1 cellular context compared by ENCODE assay signal in the genomic region with DNA sequence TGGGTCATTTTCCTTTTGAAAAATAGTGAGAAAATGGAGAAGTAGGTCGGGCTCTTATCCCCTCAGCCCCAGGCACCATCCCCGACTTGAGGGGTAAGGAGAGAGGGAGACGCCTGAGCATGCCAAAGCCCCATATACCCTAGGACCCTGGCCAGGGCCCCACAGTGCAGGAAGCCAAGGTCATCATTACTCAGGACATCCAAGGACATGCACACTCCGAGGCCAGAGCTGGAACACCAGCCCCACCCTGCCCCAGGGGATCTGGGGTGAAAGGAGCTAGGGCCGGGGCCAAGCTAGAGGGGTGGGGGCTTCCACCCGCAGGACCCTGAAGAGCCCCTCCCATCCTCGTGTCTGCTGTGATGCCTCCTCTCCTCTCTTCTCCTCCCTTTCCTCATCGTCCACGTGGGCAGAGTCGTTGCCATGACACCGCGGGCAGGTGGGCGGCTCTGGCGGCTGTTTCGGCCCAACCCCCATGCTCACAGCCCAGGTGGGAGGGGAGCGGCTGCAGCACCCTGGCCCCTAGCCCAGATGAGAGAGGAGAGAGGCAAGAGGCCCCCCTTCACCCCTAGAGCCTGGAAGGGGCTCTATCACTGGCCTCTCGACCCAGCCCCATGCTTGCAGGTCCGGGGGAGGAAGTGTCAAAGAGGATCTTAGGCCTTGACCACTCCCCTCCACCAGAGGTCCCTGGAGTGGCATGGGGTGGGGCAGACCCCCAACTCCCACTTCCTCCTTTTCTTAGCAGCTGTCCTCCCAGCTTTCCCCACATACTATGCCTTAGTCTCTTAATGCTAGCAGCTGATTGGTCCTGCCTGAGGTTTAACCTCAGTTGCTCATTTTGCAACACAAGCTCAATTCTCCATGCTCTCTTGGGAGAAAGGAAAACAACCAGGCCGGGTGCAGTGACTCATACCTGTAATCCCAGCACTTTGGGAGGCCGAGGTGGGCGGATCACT.
TF ChIP-seq lines count a peak whose summit lies in the region.

No MANE protein-coding gene starts in this region.

TF ChIP-seq in HepG2, 621 proteins besides CTCF, POLR2A, EP300 and RAD21 (continued from another document and continues in another):
- TF ChIP-seq, protein P1, sequence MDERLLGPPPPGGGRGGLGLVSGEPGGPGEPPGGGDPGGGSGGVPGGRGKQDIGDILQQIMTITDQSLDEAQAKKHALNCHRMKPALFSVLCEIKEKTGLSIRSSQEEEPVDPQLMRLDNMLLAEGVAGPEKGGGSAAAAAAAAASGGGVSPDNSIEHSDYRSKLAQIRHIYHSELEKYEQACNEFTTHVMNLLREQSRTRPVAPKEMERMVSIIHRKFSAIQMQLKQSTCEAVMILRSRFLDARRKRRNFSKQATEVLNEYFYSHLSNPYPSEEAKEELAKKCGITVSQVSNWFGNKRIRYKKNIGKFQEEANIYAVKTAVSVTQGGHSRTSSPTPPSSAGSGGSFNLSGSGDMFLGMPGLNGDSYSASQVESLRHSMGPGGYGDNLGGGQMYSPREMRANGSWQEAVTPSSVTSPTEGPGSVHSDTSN (CRISPR knock-in tag; IDR thresholded peaks at IDR 0.05): no peak
- TF ChIP-seq TBL1XR1 (IDR thresholded peaks at IDR 0.05; ENCODE audit: borderline replicate concordance, low read length, partially characterized antibody) (no peak), ZBTB38 (CRISPR knock-in tag; IDR thresholded peaks at IDR 0.05) (no peak), ZNF543 (CRISPR knock-in tag; IDR thresholded peaks at IDR 0.05) (no peak), FOSL2 (CRISPR knock-in tag; IDR thresholded peaks at IDR 0.05) (0 out of 2 replicates have a peak, but pooled peaks have one; percentile 8), HBP1 (CRISPR knock-in tag; IDR thresholded peaks at IDR 0.05; ENCODE audit: low read depth) (no peak), ZNF609 (CRISPR knock-in tag; IDR thresholded peaks at IDR 0.05; ENCODE audit: borderline replicate concordance) (no peak), NONO (IDR thresholded peaks at IDR 0.05) (no peak), NONO (CRISPR knock-in tag; conservative IDR thresholded peaks at IDR 0.05) (no peak), ZNF792 (CRISPR knock-in tag; IDR thresholded peaks at IDR 0.05) (no peak), CBX1 (IDR thresholded peaks at IDR 0.05; ENCODE audit: low read depth) (no peak), ETV6 (CRISPR knock-in tag; conservative IDR thresholded peaks at IDR 0.05) (no peak), ZNF589 (CRISPR knock-in tag; conservative IDR thresholded peaks at IDR 0.05) (no peak), ZNF350 (CRISPR knock-in tag; IDR thresholded peaks at IDR 0.05; ENCODE audit: borderline replicate concordance, low read depth) (no peak), MED13 (CRISPR knock-in tag; IDR thresholded peaks at IDR 0.05) (no peak), ESRRA (CRISPR knock-in tag; IDR thresholded peaks at IDR 0.05; ENCODE audit: low read depth) (0 out of 2 replicates have a peak, but pooled peaks have one; percentile 37), MTF2 (CRISPR knock-in tag; IDR thresholded peaks at IDR 0.05; ENCODE audit: borderline replicate concordance) (no peak), ZFP1 (CRISPR knock-in tag; IDR thresholded peaks at IDR 0.05) (no peak), ZNF225 (CRISPR knock-in tag; IDR thresholded peaks at IDR 0.05) (no peak), BCLAF1 (IDR thresholded peaks at IDR 0.05) (no peak), HNRNPK (IDR thresholded peaks at IDR 0.05; ENCODE audit: low read depth, low read length, poor library complexity, severe bottlenecking) (no peak), ZFP36L1 (CRISPR knock-in tag; IDR thresholded peaks at IDR 0.05) (no peak), ZNF552 (CRISPR knock-in tag; IDR thresholded peaks at IDR 0.05; ENCODE audit: borderline replicate concordance) (no peak), ZNF513 (CRISPR knock-in tag; conservative IDR thresholded peaks at IDR 0.05) (no peak), NFE2L2 (IDR thresholded peaks at IDR 0.05; ENCODE audit: low read length) (no peak), E2F5 (CRISPR knock-in tag; conservative IDR thresholded peaks at IDR 0.05) (no peak), GFI1 (CRISPR knock-in tag; IDR thresholded peaks at IDR 0.05; ENCODE audit: borderline replicate concordance) (no peak), TEAD2 (CRISPR knock-in tag; IDR thresholded peaks at IDR 0.05) (no peak), ZSCAN29 (CRISPR knock-in tag; conservative IDR thresholded peaks at IDR 0.05) (no peak), PCBP1 (IDR thresholded peaks at IDR 0.05; ENCODE audit: borderline replicate concordance, low read depth, low read length) (no peak), PCBP2 (optimal IDR thresholded peaks at IDR 0.05; ENCODE audit: low read depth, low read length, poor library complexity, severe bottlenecking) (no peak), RFX1 (IDR thresholded peaks at IDR 0.05) (peak; percentile 27; the same call in 1 of the 2 replicates), ZNF747 (CRISPR knock-in tag; IDR thresholded peaks at IDR 0.05; ENCODE audit: borderline replicate concordance) (no peak)
- TF ChIP-seq, protein P2, sequence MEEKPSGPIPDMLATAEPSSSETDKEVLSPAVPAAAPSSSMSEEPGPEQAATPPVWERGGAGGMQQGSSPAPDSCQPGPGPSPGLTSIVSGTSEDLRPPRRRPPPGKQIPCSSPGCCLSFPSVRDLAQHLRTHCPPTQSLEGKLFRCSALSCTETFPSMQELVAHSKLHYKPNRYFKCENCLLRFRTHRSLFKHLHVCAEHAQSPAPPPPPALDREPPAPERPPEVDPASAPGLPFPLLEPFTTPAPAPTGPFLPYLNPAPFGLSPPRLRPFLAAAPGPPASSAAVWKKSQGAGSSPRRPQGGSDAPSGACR (CRISPR knock-in tag; IDR thresholded peaks at IDR 0.05): no peak
- TF ChIP-seq, protein P3, sequence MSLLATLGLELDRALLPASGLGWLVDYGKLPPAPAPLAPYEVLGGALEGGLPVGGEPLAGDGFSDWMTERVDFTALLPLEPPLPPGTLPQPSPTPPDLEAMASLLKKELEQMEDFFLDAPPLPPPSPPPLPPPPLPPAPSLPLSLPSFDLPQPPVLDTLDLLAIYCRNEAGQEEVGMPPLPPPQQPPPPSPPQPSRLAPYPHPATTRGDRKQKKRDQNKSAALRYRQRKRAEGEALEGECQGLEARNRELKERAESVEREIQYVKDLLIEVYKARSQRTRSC (CRISPR knock-in tag; IDR thresholded peaks at IDR 0.05; ENCODE audit: low read depth): no peak
- TF ChIP-seq, protein P4, sequence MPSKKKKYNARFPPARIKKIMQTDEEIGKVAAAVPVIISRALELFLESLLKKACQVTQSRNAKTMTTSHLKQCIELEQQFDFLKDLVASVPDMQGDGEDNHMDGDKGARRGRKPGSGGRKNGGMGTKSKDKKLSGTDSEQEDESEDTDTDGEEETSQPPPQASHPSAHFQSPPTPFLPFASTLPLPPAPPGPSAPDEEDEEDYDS (CRISPR knock-in tag; IDR thresholded peaks at IDR 0.05): no peak
- TF ChIP-seq, protein P5, sequence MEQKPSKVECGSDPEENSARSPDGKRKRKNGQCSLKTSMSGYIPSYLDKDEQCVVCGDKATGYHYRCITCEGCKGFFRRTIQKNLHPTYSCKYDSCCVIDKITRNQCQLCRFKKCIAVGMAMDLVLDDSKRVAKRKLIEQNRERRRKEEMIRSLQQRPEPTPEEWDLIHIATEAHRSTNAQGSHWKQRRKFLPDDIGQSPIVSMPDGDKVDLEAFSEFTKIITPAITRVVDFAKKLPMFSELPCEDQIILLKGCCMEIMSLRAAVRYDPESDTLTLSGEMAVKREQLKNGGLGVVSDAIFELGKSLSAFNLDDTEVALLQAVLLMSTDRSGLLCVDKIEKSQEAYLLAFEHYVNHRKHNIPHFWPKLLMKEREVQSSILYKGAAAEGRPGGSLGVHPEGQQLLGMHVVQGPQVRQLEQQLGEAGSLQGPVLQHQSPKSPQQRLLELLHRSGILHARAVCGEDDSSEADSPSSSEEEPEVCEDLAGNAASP (CRISPR knock-in tag; IDR thresholded peaks at IDR 0.05; ENCODE audit: borderline replicate concordance): peak; percentile 33; the same call in 1 of the 2 replicates
- TF ChIP-seq, protein P6, sequence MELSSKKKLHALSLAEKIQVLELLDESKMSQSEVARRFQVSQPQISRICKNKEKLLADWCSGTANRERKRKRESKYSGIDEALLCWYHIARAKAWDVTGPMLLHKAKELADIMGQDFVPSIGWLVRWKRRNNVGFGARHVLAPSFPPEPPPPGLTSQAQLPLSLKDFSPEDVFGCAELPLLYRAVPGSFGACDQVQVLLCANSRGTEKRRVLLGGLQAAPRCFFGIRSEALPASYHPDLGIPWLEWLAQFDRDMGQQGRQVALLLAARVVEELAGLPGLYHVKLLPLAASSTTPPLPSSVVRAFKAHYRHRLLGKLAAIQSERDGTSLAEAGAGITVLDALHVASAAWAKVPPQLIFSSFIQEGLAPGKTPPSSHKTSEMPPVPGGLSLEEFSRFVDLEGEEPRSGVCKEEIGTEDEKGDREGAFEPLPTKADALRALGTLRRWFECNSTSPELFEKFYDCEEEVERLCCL (CRISPR knock-in tag; IDR thresholded peaks at IDR 0.05; ENCODE audit: borderline replicate concordance): no peak
